Comparison of ENCODE assay signal across 22 cellular contexts in the genomic region with DNA sequence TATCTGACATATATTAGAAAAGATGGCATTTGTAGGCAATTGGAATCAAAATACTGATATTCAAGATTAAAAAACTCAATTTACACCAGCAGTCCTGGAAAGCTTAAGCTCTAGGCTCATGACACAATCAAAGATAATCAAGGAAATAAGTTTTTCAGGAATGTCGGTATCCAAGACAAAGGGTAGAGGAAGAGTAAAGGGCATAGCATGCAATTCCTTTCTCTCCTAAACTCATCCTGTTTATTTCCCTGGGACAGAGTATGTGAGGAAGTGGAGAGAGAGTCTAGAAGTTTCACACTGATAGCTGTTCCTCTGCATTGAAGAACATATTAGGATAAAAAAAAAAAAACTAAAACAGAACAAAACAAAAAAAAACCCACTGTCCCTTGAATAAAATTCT.
DNase-seq lines count a peak whose midpoint lies in the region; ATAC-seq, FAIRE-seq and TF ChIP-seq lines count a peak whose summit lies in the region.
"Had no signal": no experiment of that assay in that cellular context is flagged by ENCODE, and none has a peak within 500 bp of the region (broad histone marks: within the 10 kb centered on the region; RNA-seq: fewer than 3 reads in every experiment).

No MANE protein-coding gene starts in this region.

- H3K18ac ChIP-seq in mesendoderm (ENCODE audit: low read length), result no peak overlapping the region

- no peak overlapping the region for H2BK15ac ChIP-seq in mesendoderm (replicated peaks; ENCODE audit: low read depth)

- no peak for TF ChIP-seq CTCF in kidney (IDR thresholded peaks at IDR 0.05; ENCODE audit: borderline replicate concordance, extremely low read depth, insufficient read depth)

- H4K8ac ChIP-seq in mesendoderm (ENCODE audit: low read depth, low read length), result no peak overlapping the region

- H3K9ac ChIP-seq in mesendoderm (ENCODE audit: low read length), result no peak overlapping the region
- H3K9ac ChIP-seq in kidney (ENCODE audit: low read length in 2 of 2), result no peak overlapping the region
- H3K9ac ChIP-seq: GM23248 had no signal

- no peaks in the 10 kb centered on the region for H3K9me3 ChIP-seq in kidney (ENCODE audit: control insufficient read depth in 1 of 2, low read length in 2 of 2)
- H3K9me3 ChIP-seq: BE2C had no signal

- ATAC-seq in HG02852 (IDR thresholded peaks at IDR 0.05; ENCODE audit: unreplicated experiment), result no peak
- ATAC-seq: GM12878 had no signal

- H3K4ac ChIP-seq in mesendoderm (ENCODE audit: low read depth, low read length), result no peak overlapping the region

- no peak overlapping the region for H2AK5ac ChIP-seq in mesendoderm (ENCODE audit: low read length)

- no peaks in the 10 kb centered on the region for H3K4me1 ChIP-seq in mesendoderm (ENCODE audit: control insufficient read depth, low read depth, low read length)
- no peaks in the 10 kb centered on the region for H3K4me1 ChIP-seq in kidney (ENCODE audit: control insufficient read depth in 1 of 2, insufficient read depth in 1 of 2, low read depth in 1 of 2, low read length in 2 of 2)
- H3K4me1 ChIP-seq: BE2C had no signal

- no peak for FAIRE-seq in kidney (lab: Jason Lieb, UNC)
- FAIRE-seq: GM12878, GM19239, H54 had no signal

- DNase-seq in dermis microvascular lymphatic vessel endothelial cell (ENCODE audit: low read depth in 2 of 2) (peak; percentile 65 to 84), glomerular endothelial cell (ENCODE audit: extremely low read depth, low read depth, low spot score) (peak; percentile 41), mesendoderm (peak; percentile 14), T-helper 9 cell (no peak), kidney (no peak)
- DNase-seq in activated effector memory CD4-positive, alpha-beta T cell treated with Interleukin-2 at 50 U/mL for 16 hours, result no peak
- DNase-seq: ACHN; BE2C; C1 segment of cervical spinal cord; CD4-positive, CD25-positive, alpha-beta regulatory T cell; CD8-positive, alpha-beta memory T cell; COR-L47; DMS 273 treated with DMSO at 0.1 percent for 48 hours; DMS53; DND-41; EL; GM23248; HCEC 1CT had no signal

- H3K23ac ChIP-seq in mesendoderm (ENCODE audit: low read length), result no peak overlapping the region

- no peak overlapping the region for H3K56ac ChIP-seq in mesendoderm (ENCODE audit: low read length)

- no peak overlapping the region for H3K4me2 ChIP-seq in mesendoderm (ENCODE audit: low read length)

- H4K5ac ChIP-seq in mesendoderm (ENCODE audit: low read length), result no peak overlapping the region

- WGBS in mesendoderm (ENCODE audit: extremely low coverage, insufficient coverage, low lambda C conversion rate), result no CpG with 5 or more reads among the region's 1 CpG

- H3K36me3 ChIP-seq in mesendoderm (ENCODE audit: control insufficient read depth, insufficient read depth, low read length) (no peaks in the 10 kb centered on the region), kidney (ENCODE audit: control insufficient read depth in 1 of 2, insufficient read depth in 2 of 2, low read length in 2 of 2) (no peaks in the 10 kb centered on the region)
- H3K36me3 ChIP-seq: BE2C had no signal

- no peaks in the 10 kb centered on the region for H3K79me2 ChIP-seq in mesendoderm (ENCODE audit: control insufficient read depth, insufficient read depth, low read length)

- H3K4me3 ChIP-seq in mesendoderm (ENCODE audit: low read length), result no peak overlapping the region
- H3K4me3 ChIP-seq in kidney (ENCODE audit: low read length in 2 of 2), result no peak overlapping the region
- H3K4me3 ChIP-seq: GM12878, GM23248 had no signal

- no peak overlapping the region for H2BK120ac ChIP-seq in mesendoderm (ENCODE audit: low read depth, low read length)

- no peaks in the 10 kb centered on the region for H3K79me1 ChIP-seq in mesendoderm (ENCODE audit: low read length)

- no peak overlapping the region for H3K27ac ChIP-seq in mesendoderm (ENCODE audit: low read depth, low read length)
- no peak overlapping the region for H3K27ac ChIP-seq in kidney (ENCODE audit: low read depth in 2 of 2, low read length in 2 of 2)
- H3K27ac ChIP-seq: GM23248 had no signal

- H3K27me3 ChIP-seq in mesendoderm (ENCODE audit: insufficient read depth, low read length, poor library complexity), result no peaks in the 10 kb centered on the region
- H3K27me3 ChIP-seq: BE2C had no signal

- no peak overlapping the region for H2BK5ac ChIP-seq in mesendoderm (ENCODE audit: low read length)

- intact Hi-C loops in kidney (cut with DNase I), result no loop called here

Comparison
In these comparisons a context has a peak if more than half of its experiments do, and no peak if none do; other contexts are left out.
1. DNase-seq: peak in dermis microvascular lymphatic vessel endothelial cell (2 of 2), glomerular endothelial cell (single experiment) and mesendoderm (single experiment); none in T-helper 9 cell (single experiment), activated effector memory CD4-positive, alpha-beta T cell treated with Interleukin-2 at 50 U/mL for 16 hours (single experiment) and kidney (single experiment).